Comparison of ENCODE assay signal across 20 cellular contexts in the genomic region with DNA sequence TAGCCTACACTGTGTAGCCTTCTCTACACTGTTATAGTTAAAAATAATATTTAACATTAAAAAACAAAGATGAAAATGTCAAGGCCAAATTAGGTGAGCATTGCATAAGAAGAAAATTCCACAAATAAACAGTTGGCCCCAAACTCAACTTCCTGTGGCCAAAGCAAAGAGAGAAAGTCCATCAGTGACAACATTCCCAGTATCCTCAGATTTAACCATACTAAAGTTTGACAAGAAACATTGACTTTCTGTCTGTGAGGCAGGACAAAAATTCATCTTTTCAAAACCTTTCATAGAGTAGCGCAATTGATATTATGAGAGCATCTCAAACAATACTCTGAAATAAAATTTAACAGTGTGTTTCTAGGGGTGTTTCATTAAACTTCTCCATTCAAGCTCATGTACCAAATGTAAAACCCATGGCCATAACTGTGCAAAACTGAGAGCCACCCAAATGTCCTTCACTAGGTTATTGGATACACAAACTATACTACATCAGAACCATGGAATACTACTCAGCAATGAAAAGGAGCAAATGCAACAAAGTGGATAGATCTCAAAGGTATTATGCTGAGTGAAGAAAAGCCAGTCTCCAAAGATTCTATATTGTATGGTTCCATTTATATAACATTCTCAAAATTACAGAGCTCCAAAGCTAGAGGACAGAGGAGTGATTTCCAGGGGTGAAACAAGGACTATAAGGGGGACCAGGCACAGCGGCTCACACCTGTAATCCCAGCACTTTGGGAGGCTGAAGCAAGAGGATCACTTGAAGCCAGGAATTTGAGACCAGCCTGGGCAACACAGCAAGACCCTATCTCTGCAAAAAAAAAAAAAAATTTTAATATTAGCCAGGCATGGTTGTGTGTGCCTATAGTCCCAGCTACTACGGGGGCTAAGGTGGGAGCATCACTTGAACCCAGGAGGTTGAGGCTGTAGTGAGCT. TPM values are rescaled to one million over a fixed set of nuclear protein-coding genes. Genes with fewer than 3 reads are reported as not detected.
DNase-seq lines count a peak whose midpoint lies in the region; ATAC-seq, FAIRE-seq and TF ChIP-seq lines count a peak whose summit lies in the region.
"Had no signal": no experiment of that assay in that cellular context is flagged by ENCODE, and none has a peak within 500 bp of the region (broad histone marks: within the 10 kb centered on the region; RNA-seq: fewer than 3 reads in every experiment).

No MANE protein-coding gene starts in this region.

- DNase-seq in K562 (ENCODE audit: extremely low read depth in 1 of 4, low spot score in 3 of 4), result no peak
- DNase-seq in HepG2 (ENCODE audit: low spot score), result peak; percentile 72
- peak; percentile 25 for DNase-seq in osteocyte (ENCODE audit: extremely low spot score, unreplicated experiment)
- DNase-seq in midbrain (lab: John Stamatoyannopoulos, UW), result no peak
- DNase-seq in tibial artery, result no peak
- DNase-seq in HCEC 1CT, result no peak
- DNase-seq: C1 segment of cervical spinal cord; Caco-2; CD4-positive, CD25-positive, alpha-beta regulatory T cell; CD8-positive, alpha-beta T cell; DMS153; DND-41; GM23248 had no signal

- BruUV-seq in K562 (replicated peaks; lab: Mats Ljungman, UMichigan), result no TSS peak
- BruUV-seq in HepG2 (replicated peaks; lab: Mats Ljungman, UMichigan), result no TSS peak

- POLR2A ChIA-PET in K562 (lab: Yijun Ruan, JAX), result no interaction called here
- POLR2A ChIA-PET in HepG2 (lab: Yijun Ruan, JAX), result interaction anchor here (0.8 to 2.3 kb wide), 4 partner anchors 13 to 540 kb away, joined by 3 to 5 read pairs (median 4); partner anchors contain the start of gene HAPSTR1

- no peaks in the 10 kb centered on the region for H3K9me1 ChIP-seq in K562 (ENCODE audit: control insufficient read depth, insufficient read depth, low read length)

- H3K27ac Mint-ChIP-seq in osteocyte (ENCODE audit: unreplicated experiment), result no peak overlapping the region
- H3K27ac Mint-ChIP-seq: CD4-positive, CD25-positive, alpha-beta regulatory T cell; CD8-positive, alpha-beta T cell had no signal

- ATAC-seq in K562, result no peak
- peak; percentile 44 for ATAC-seq in HepG2
- ATAC-seq: CD8-positive, alpha-beta T cell; GM12878 had no signal

- TF ChIP-seq CTCF in K562 (IDR thresholded peaks at IDR 0.05 in 2 of 3, conservative IDR thresholded peaks at IDR 0.05 in 1 of 3; ENCODE audit: insufficient read depth in 2 of 3, low read depth in 1 of 3, low read length in 3 of 3) (no peak), HepG2 (CRISPR knock-in tag; IDR thresholded peaks at IDR 0.05) (no peak), osteocyte (IDR thresholded peaks at IDR 0.05) (no peak), tibial artery (IDR thresholded peaks at IDR 0.05) (no peak)

- H3K36me3 Mint-ChIP-seq in osteocyte (ENCODE audit: unreplicated experiment), result no peaks in the 10 kb centered on the region
- H3K36me3 Mint-ChIP-seq: CD4-positive, CD25-positive, alpha-beta regulatory T cell; CD8-positive, alpha-beta T cell had no signal

- FAIRE-seq in K562 (lab: Jason Lieb, UNC) (no peak), HepG2 (lab: Jason Lieb, UNC) (peak; percentile 57)
- FAIRE-seq: G401.6, GM12878, GM19239 had no signal

- H3K4me1 Mint-ChIP-seq in osteocyte (ENCODE audit: unreplicated experiment), result no peaks in the 10 kb centered on the region
- H3K4me1 Mint-ChIP-seq: CD4-positive, CD25-positive, alpha-beta regulatory T cell had no signal

- H3K4me2 ChIP-seq in K562 (ENCODE audit: insufficient read depth, low read length), result no peak overlapping the region
- peak overlapping the region; percentile 76 for H3K4me2 ChIP-seq in HepG2 (ENCODE audit: low read depth, low read length)

- H3K4me1 ChIP-seq in K562 (replicated peaks in 1 of 2; ENCODE audit: control insufficient read depth in 2 of 2, insufficient read depth in 2 of 2, low read length in 2 of 2) (no peaks in the 10 kb centered on the region), HepG2 (ENCODE audit: insufficient read depth, low read length) (peaks cover 86% of the 10 kb centered on the region), tibial artery (no peaks in the 10 kb centered on the region)
- H3K4me1 ChIP-seq: Caco-2, HAP-1 had no signal

- H3K9me3 Mint-ChIP-seq in osteocyte (ENCODE audit: unreplicated experiment), result no peaks in the 10 kb centered on the region
- H3K9me3 Mint-ChIP-seq: CD8-positive, alpha-beta T cell had no signal

- H3K9me3 ChIP-seq in K562 (replicated peaks; ENCODE audit: control insufficient read depth, insufficient read depth, low read depth, low read length), result no peaks in the 10 kb centered on the region
- H3K9me3 ChIP-seq in HepG2 (ENCODE audit: low read length), result no peaks in the 10 kb centered on the region
- no peaks in the 10 kb centered on the region for H3K9me3 ChIP-seq in tibial artery
- H3K9me3 ChIP-seq: Caco-2, HAP-1 had no signal

- H3K36me3 ChIP-seq in K562 (ENCODE audit: control insufficient read depth, insufficient read depth, low read length) (no peaks in the 10 kb centered on the region), HepG2 (replicated peaks in 1 of 2; ENCODE audit: control insufficient read depth in 1 of 2, insufficient read depth in 2 of 2, low read length in 2 of 2) (no peaks in the 10 kb centered on the region), tibial artery (no peaks in the 10 kb centered on the region)
- H3K36me3 ChIP-seq: HAP-1 had no signal

- no peak for TF ChIP-seq POLR2A in K562 (conservative IDR thresholded peaks at IDR 0.05)
- TF ChIP-seq POLR2A in HepG2 (IDR thresholded peaks at IDR 0.05; ENCODE audit: insufficient read depth in 1 of 2, low read depth in 2 of 2, low read length in 2 of 2), result no peak

- H2AFZ ChIP-seq in K562 (ENCODE audit: low read depth, low read length) (no peak overlapping the region), HepG2 (ENCODE audit: low read length) (no peak overlapping the region)
- H2AFZ ChIP-seq: GM23248 had no signal

- in situ Hi-C loops in K562 (cut with MboI) (loop anchor here (25.0 kb wide), 1 partner anchor 1611 kb away; no protein-coding TSS in a partner anchor), HepG2 (cut with HindIII; ENCODE audit: extremely low pct_ligation_motif_present, low pct_unique_long_range_greater_than_20kb) (no loop called here)

- CTCF ChIA-PET in K562 (lab: Yijun Ruan, JAX; ENCODE audit: low intra/inter-chr PET ratio) (no interaction called here), HepG2 (lab: Yijun Ruan, JAX; ENCODE audit: low intra/inter-chr PET ratio, low total read pairs) (interaction anchor here (0.5 kb wide), 1 partner anchor 412 kb away, joined by 3 read pairs; the partner anchor contains the start of gene USP7)

- H3K9ac ChIP-seq in K562 (ENCODE audit: insufficient read depth in 1 of 2, low read depth in 2 of 2, low read length in 2 of 2) (no peak overlapping the region), HepG2 (ENCODE audit: insufficient read depth, low read depth, low read length) (peak overlapping the region; percentile 38; the same call in 1 of the 2 replicates)
- H3K9ac ChIP-seq: GM23248 had no signal

- H3K4me3 ChIP-seq in K562, result no peak overlapping the region
- H3K4me3 ChIP-seq in HepG2 (replicated peaks in 1 of 3; ENCODE audit: insufficient read depth in 1 of 3, low read depth in 2 of 3, low read length in 3 of 3), result peak overlapping the region in 2 of 3 experiments; percentile 25 to 39; a peak in 4 of 6 replicates
- H3K4me3 ChIP-seq in tibial artery, result no peak overlapping the region
- H3K4me3 ChIP-seq: GM12878, GM23248, HAP-1 had no signal

- H4K20me1 ChIP-seq in K562 (replicated peaks; ENCODE audit: control insufficient read depth, insufficient read depth, low read length) (peaks cover 7% of the 10 kb centered on the region), HepG2 (ENCODE audit: insufficient read depth, low read length) (no peaks in the 10 kb centered on the region)

- intact Hi-C loops in K562 (cut with micrococcal nuclease), result no loop called here
- intact Hi-C loops in HepG2 (cut with micrococcal nuclease; ENCODE audit: unreplicated experiment), result no loop called here
- intact Hi-C loops in tibial artery (cut with DNase I; ENCODE audit: low total_unique reads), result no loop called here

- H3K27ac ChIP-seq in K562 (ENCODE audit: extremely low read depth, low read depth, low read length) (no peak overlapping the region), HepG2 (ENCODE audit: extremely low read length, insufficient read depth, low read length) (peak overlapping the region; percentile 90), tibial artery (no peak overlapping the region)
- H3K27ac ChIP-seq: GM23248 had no signal

- no peak for TF ChIP-seq RAD21 in K562 (CRISPR knock-in tag; conservative IDR thresholded peaks at IDR 0.05 in 1 of 2, IDR thresholded peaks at IDR 0.05 in 1 of 2)
- TF ChIP-seq RAD21 in HepG2 (CRISPR knock-in tag; IDR thresholded peaks at IDR 0.05), result no peak

- peaks cover 5% of the 10 kb centered on the region for H3K27me3 Mint-ChIP-seq in osteocyte (ENCODE audit: unreplicated experiment)

- peaks cover 24 to 49% of the 10 kb centered on the region in 2 experiments for H3K27me3 ChIP-seq in K562 (ENCODE audit: control insufficient read depth in 2 of 2, insufficient read depth in 2 of 2, low read length in 2 of 2)
- H3K27me3 ChIP-seq in HepG2 (ENCODE audit: control insufficient read depth in 1 of 2, insufficient read depth in 2 of 2, low read length in 2 of 2), result peaks cover 7 to 21% of the 10 kb centered on the region in 2 experiments; a peak in 3 of 5 replicates
- peaks cover 0 to 52% of the 10 kb centered on the region in 2 donors for H3K27me3 ChIP-seq in tibial artery

- H3K79me2 ChIP-seq in K562 (ENCODE audit: control insufficient read depth, insufficient read depth, low read length) (no peaks in the 10 kb centered on the region), HepG2 (ENCODE audit: insufficient read depth, low read length) (no peaks in the 10 kb centered on the region)

- WGBS in K562 (ENCODE audit: insufficient coverage, low coverage, missing lambda C conversion rate), result 0% methylated on average over 3 of the region's 3 CpGs
- WGBS in HepG2 (ENCODE audit: low lambda C conversion rate), result 40% methylated on average over 3 of the region's 3 CpGs

- no peak overlapping the region for H3K4me3 Mint-ChIP-seq in osteocyte (ENCODE audit: unreplicated experiment)
- H3K4me3 Mint-ChIP-seq: CD4-positive, CD25-positive, alpha-beta regulatory T cell; CD8-positive, alpha-beta T cell had no signal

- TF ChIP-seq EP300 in K562 (IDR thresholded peaks at IDR 0.05; ENCODE audit: low read length), result no peak
- TF ChIP-seq EP300 in HepG2 (IDR thresholded peaks at IDR 0.05; ENCODE audit: low read depth in 2 of 2, low read length in 2 of 2), result peak; percentile 31 to 98; a peak in 3 of 4 replicates
- TF ChIP-seq EP300 in HepG2 (CRISPR knock-in tag; IDR thresholded peaks at IDR 0.05; ENCODE audit: borderline replicate concordance), result no peak; the same call in 1 of the 2 replicates

RNA-seq across cellular contexts. Expression of gene TMEM114, which starts 38.7 kb away (rescaled TPM):
- not detected in 2 replicates for total RNA-seq in K562 (2011; cell fraction: chromatin; rRNA removed; ENCODE audit: low replicate concordance)
- not detected in 2 replicates for total RNA-seq in K562 (2011; cell fraction: nucleolus; rRNA removed)
- not detected in 2 replicates for total RNA-seq in K562 (2011; cell fraction: nucleoplasm; rRNA removed)
- total RNA-seq in K562 (2014; rRNA removed) (not detected in 2 replicates), K562 (2014; rRNA removed; fragmentation: Illumina TruSeq; extraction: Trizol) (not detected in 2 replicates), K562 (2015; rRNA removed; fragmentation: Illumina TruSeq; extraction: Trizol) (not detected in 2 replicates), K562 (2021) (not detected in 2 replicates), HepG2 (2016; rRNA removed; fragmentation: Illumina TruSeq; extraction: Trizol) (not detected in 2 replicates), osteocyte (not detected in 2 replicates)
- polyA plus RNA-seq in K562 (2011; rRNA removed) (not detected in 2 replicates), K562 (2014; fragmentation: Illumina TruSeq; extraction: Trizol) (not detected in 2 replicates), K562 (2014; fragmentation: Nextera tagmentation; extraction: Ambion mirVana) (not detected), K562 (2014; rRNA removed) (not detected in 2 replicates), HepG2 (2011; rRNA removed) (not detected in 2 replicates)
- not detected in 2 replicates for polyA plus RNA-seq in K562 (2011; cell fraction: cytosol; rRNA removed)
- not detected in 2 replicates for polyA plus RNA-seq in K562 (2011; cell fraction: nucleus; rRNA removed)
- polyA plus RNA-seq in K562 (2012), result not detected in 2 replicates
- not detected in 2 replicates for polyA minus RNA-seq in K562 (2011; rRNA and poly(A)+ RNA removed)
- polyA minus RNA-seq in K562 (2011; cell fraction: cytosol; rRNA and poly(A)+ RNA removed), result not detected in 2 replicates
- polyA minus RNA-seq in K562 (2011; cell fraction: nucleus; rRNA and poly(A)+ RNA removed), result not detected in 2 replicates
- total RNA-seq in HepG2 (2016; cell fraction: cytosol; rRNA removed; fragmentation: Illumina TruSeq; extraction: Trizol; ENCODE audit: low read depth), result not detected in 2 replicates
- not detected in 2 replicates for total RNA-seq in HepG2 (2016; cell fraction: insoluble cytoplasmic fraction; rRNA removed; fragmentation: Illumina TruSeq; extraction: Trizol)
- not detected in 2 replicates for total RNA-seq in HepG2 (2016; cell fraction: membrane; rRNA removed; fragmentation: Illumina TruSeq; extraction: Trizol)
- not detected in 2 replicates for total RNA-seq in HepG2 (2016; cell fraction: nucleus; rRNA removed; fragmentation: Illumina TruSeq; extraction: Trizol)
- polyA plus RNA-seq in HepG2 (2011; cell fraction: cytosol; rRNA removed), result not detected in 2 replicates
- polyA plus RNA-seq in HepG2 (2011; cell fraction: nucleus; rRNA removed), result not detected in 2 replicates
- not detected in 2 replicates for polyA plus RNA-seq in HepG2 (2012)
- polyA plus RNA-seq in HepG2 (2016; cell fraction: cytosol; fragmentation: Illumina TruSeq; extraction: Trizol; ENCODE audit: low read depth), result not detected in 2 replicates
- polyA plus RNA-seq in HepG2 (2016; cell fraction: insoluble cytoplasmic fraction; fragmentation: Illumina TruSeq; extraction: Trizol; ENCODE audit: low read depth), result not detected in 2 replicates
- not detected in 2 replicates for polyA plus RNA-seq in HepG2 (2016; cell fraction: membrane; fragmentation: Illumina TruSeq; extraction: Trizol; ENCODE audit: low read depth)
- not detected in 2 replicates for polyA plus RNA-seq in HepG2 (2016; cell fraction: nucleus; fragmentation: Illumina TruSeq; extraction: Trizol; ENCODE audit: insufficient read depth, low read depth)
- not detected in 2 replicates for polyA minus RNA-seq in HepG2 (2011; rRNA and poly(A)+ RNA removed; ENCODE audit: low replicate concordance)
- not detected in 2 replicates for polyA minus RNA-seq in HepG2 (2011; cell fraction: cytosol; rRNA and poly(A)+ RNA removed)
- polyA minus RNA-seq in HepG2 (2011; cell fraction: nucleus; rRNA and poly(A)+ RNA removed), result not detected in 2 replicates
- total RNA-seq: A172; Caco-2; CD4-positive, CD25-positive, alpha-beta regulatory T cell; CD8-positive, alpha-beta T cell; GM12878; GM23248; H4 had no signal
- polyA plus RNA-seq: BJ; CD4-positive, CD25-positive, alpha-beta regulatory T cell; GM12878; GM23248 had no signal

Comparison
In these comparisons a context has a peak if more than half of its experiments do, and no peak if none do; other contexts are left out.
1. DNase-seq: peak in HepG2 (single experiment) and osteocyte (single experiment); none in K562 (0 of 4), midbrain (single experiment), tibial artery (0 of 2) and HCEC 1CT (single experiment).
2. H3K4me3 ChIP-seq: peak in HepG2 (2 of 3); none in K562 (single experiment) and tibial artery (0 of 2).
3. Of the 241 proteins assayed by ChIP-seq in both HepG2 and K562: peak only in HepG2: ARID3A, BCL6, BRCA1, CC2D1A, CEBPB, CEBPG and 38 more; only in K562: none; in both: none; in neither: 187; mixed calls (peak in some experiments, not most) for 10.